17 cellular contexts compared by ENCODE assay signal in the genomic region with DNA sequence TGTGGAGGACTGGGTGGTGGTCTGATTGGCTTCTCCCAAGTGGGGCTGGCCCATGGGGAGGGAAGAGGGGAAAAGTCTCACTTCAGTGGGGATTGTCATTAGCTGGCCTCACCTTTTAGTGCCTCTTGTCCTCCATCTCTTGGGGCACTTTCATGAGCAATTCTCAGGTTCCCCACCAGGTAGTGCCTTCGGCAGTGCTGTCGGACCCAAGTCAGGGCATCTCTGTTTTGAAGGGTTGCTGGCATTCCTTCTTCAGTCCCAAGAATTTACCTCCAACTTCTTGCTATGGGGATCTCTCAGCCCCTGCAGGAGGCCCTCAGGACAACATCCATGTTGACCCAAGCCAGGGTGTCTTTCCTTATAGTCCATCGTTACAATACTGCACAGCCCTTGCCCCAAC. TPM values are rescaled to one million over a fixed set of nuclear protein-coding genes. Genes with fewer than 3 reads are reported as not detected.
DNase-seq lines count a peak whose midpoint lies in the region; ATAC-seq and TF ChIP-seq lines count a peak whose summit lies in the region.
"Had no signal": no experiment of that assay in that cellular context is flagged by ENCODE, and none has a peak within 500 bp of the region (broad histone marks: within the 10 kb centered on the region; RNA-seq: fewer than 3 reads in every experiment).

No MANE protein-coding gene starts in this region.

- TF ChIP-seq CTCF in C4-2B (conservative IDR thresholded peaks at IDR 0.05) (no peak), HCT116 (IDR thresholded peaks at IDR 0.05 in 2 of 3, conservative IDR thresholded peaks at IDR 0.05 in 1 of 3; ENCODE audit: borderline replicate concordance in 1 of 3, insufficient read depth in 1 of 3, low read depth in 2 of 3, low read length in 2 of 3) (peak in 2 of 3 experiments; percentile 16 to 20; a peak in 2 of 6 replicates), choroid plexus epithelial cell (conservative IDR thresholded peaks at IDR 0.05; ENCODE audit: low read depth, low read length) (peak; percentile 12), parathyroid adenoma (IDR thresholded peaks at IDR 0.05) (no peak), uterus (IDR thresholded peaks at IDR 0.05) (no peak)

- H3K9me2 ChIP-seq in HCT116 (ENCODE audit: insufficient read depth), result no peaks in the 10 kb centered on the region

- H3K27ac ChIP-seq in C4-2B, result peak overlapping the region; percentile 11; the same call in 1 of the 2 replicates
- H3K27ac ChIP-seq in HCT116 (ENCODE audit: low read depth, low read length), result no peak overlapping the region
- H3K27ac ChIP-seq in parathyroid adenoma, result no peak overlapping the region
- H3K27ac ChIP-seq in uterus, result no peak overlapping the region
- H3K27ac ChIP-seq: A549; BLaER1 treated with 17β-estradiol and CSF1 and Interleukin-3, amounts not matched to agents 10 nM and 100 nM had no signal

- H3K4me2 ChIP-seq in HCT116 (ENCODE audit: low read length) (no peak overlapping the region), parathyroid adenoma (ENCODE audit: low read length) (no peak overlapping the region)
- H3K4me2 ChIP-seq: A549; BLaER1 treated with 17β-estradiol and CSF1 and Interleukin-3, amounts not matched to agents 10 nM and 100 nM had no signal

- H4K20me1 ChIP-seq in HCT116 (ENCODE audit: insufficient read depth), result no peaks in the 10 kb centered on the region
- H4K20me1 ChIP-seq: BLaER1 treated with 17β-estradiol and CSF1 and Interleukin-3, amounts not matched to agents 10 nM and 100 nM had no signal

- no peaks in the 10 kb centered on the region for H3K79me2 ChIP-seq in HCT116 (ENCODE audit: insufficient read depth, low read length)
- H3K79me2 ChIP-seq in parathyroid adenoma, result no peaks in the 10 kb centered on the region

- POLR2A ChIA-PET in HCT116 (lab: Charles Lee), result no interaction called here

- no peak overlapping the region for H3K4me3 ChIP-seq in HCT116 (replicated peaks in 1 of 2; ENCODE audit: low read depth in 1 of 2, low read length in 2 of 2)
- H3K4me3 ChIP-seq in choroid plexus epithelial cell (ENCODE audit: low read depth, low read length), result no peak overlapping the region
- no peak overlapping the region for H3K4me3 ChIP-seq in parathyroid adenoma (ENCODE audit: low read depth, low read length)
- no peak overlapping the region for H3K4me3 ChIP-seq in uterus
- H3K4me3 ChIP-seq: A549; BLaER1 treated with 17β-estradiol and CSF1 and Interleukin-3, amounts not matched to agents 10 nM and 100 nM had no signal

- H3K9me3 ChIP-seq in HCT116 (ENCODE audit: control insufficient read depth in 1 of 2, insufficient read depth in 1 of 2, low read depth in 1 of 2, low read length in 2 of 2), result no peaks in the 10 kb centered on the region
- no peaks in the 10 kb centered on the region for H3K9me3 ChIP-seq in parathyroid adenoma (ENCODE audit: control insufficient read depth, low read length)
- H3K9me3 ChIP-seq in uterus, result no peaks in the 10 kb centered on the region
- H3K9me3 ChIP-seq: A549; BLaER1 treated with 17β-estradiol and CSF1 and Interleukin-3, amounts not matched to agents 10 nM and 100 nM had no signal

- H3K36me3 ChIP-seq in HCT116 (ENCODE audit: control insufficient read depth in 1 of 2, insufficient read depth in 2 of 2, low read length in 2 of 2), result no peaks in the 10 kb centered on the region
- H3K36me3 ChIP-seq in parathyroid adenoma (ENCODE audit: control insufficient read depth, insufficient read depth, low read length), result no peaks in the 10 kb centered on the region
- H3K36me3 ChIP-seq in uterus, result no peaks in the 10 kb centered on the region
- H3K36me3 ChIP-seq: BLaER1 treated with 17β-estradiol and CSF1 and Interleukin-3, amounts not matched to agents 10 nM and 100 nM had no signal

- DNase-seq in HCT116 (ENCODE audit: low read depth, low spot score) (no peak), choroid plexus epithelial cell (ENCODE audit: low read depth) (no peak), uterus (no peak), head of caudate nucleus (no peak), NCI-H1436 treated with DMSO at 0.1 percent for 48 hours (lab: John Stamatoyannopoulos, UW) (no peak)
- DNase-seq: CD8-positive, alpha-beta memory T cell; NCI-H1105 treated with DMSO at 0.1 percent for 48 hours; NCI-H1694 treated with DMSO at 0.1 percent for 48 hours; NCI-H2107; NCI-H510A treated with DMSO at 0.1 percent for 48 hours; NCI-H82; OCI-M1; Right ventricle myocardium superior had no signal

- H3K27me3 ChIP-seq in HCT116 (ENCODE audit: insufficient read depth, low read length) (no peaks in the 10 kb centered on the region), parathyroid adenoma (ENCODE audit: control insufficient read depth, insufficient read depth, low read length) (no peaks in the 10 kb centered on the region), uterus (no peaks in the 10 kb centered on the region)
- H3K27me3 ChIP-seq: BLaER1 treated with 17β-estradiol and CSF1 and Interleukin-3, amounts not matched to agents 10 nM and 100 nM had no signal

- RAD21 ChIA-PET in HCT116 (lab: Charles Lee; ENCODE audit: low non-redundant PET in 1 of 2, low total read pairs in 2 of 2, uncharacterized antibody in 2 of 2, unreplicated experiment in 2 of 2), result no interaction called here

- no peak for TF ChIP-seq RAD21 in HCT116 (IDR thresholded peaks at IDR 0.05; ENCODE audit: low read depth)

- intact Hi-C loops in HCT116 (cut with micrococcal nuclease) (loop anchor here (5.0 kb wide), 1 partner anchor 54 kb away; the partner anchor contains the start of gene F3), uterus (cut with DNase I; ENCODE audit: low total_unique reads) (no loop called here), head of caudate nucleus (cut with DNase I) (no loop called here)

- H3K9ac ChIP-seq in HCT116 (ENCODE audit: low read length) (no peak overlapping the region), parathyroid adenoma (no peak overlapping the region)
- H3K9ac ChIP-seq: BLaER1 treated with 17β-estradiol and CSF1 and Interleukin-3, amounts not matched to agents 10 nM and 100 nM had no signal

- CTCF ChIA-PET in HCT116 (lab: Charles Lee), result interaction anchor here (1.4 kb wide), 1 partner anchor 10 kb away, joined by 4 read pairs; no protein-coding TSS in a partner anchor

- peaks cover 0 to 37% of the 10 kb centered on the region in 2 experiments; a peak in 2 of 4 replicates for H3K4me1 ChIP-seq in HCT116 (ENCODE audit: control insufficient read depth in 1 of 2, insufficient read depth in 2 of 2, low read length in 2 of 2)
- H3K4me1 ChIP-seq in parathyroid adenoma, result peaks cover 2% of the 10 kb centered on the region
- H3K4me1 ChIP-seq in uterus, result no peaks in the 10 kb centered on the region
- H3K4me1 ChIP-seq: A549 had no signal

- 0 out of 2 replicates have a peak, but pooled peaks have one; percentile 27 for ATAC-seq in HCT116
- ATAC-seq: A549 had no signal

- no TSS peak for BruUV-seq in HCT116 (replicated peaks; lab: Mats Ljungman, UMichigan)

- no peak for TF ChIP-seq POLR2A in HCT116 (IDR thresholded peaks at IDR 0.05; ENCODE audit: borderline replicate concordance, extremely low read depth, insufficient read depth, insufficient read length)
- TF ChIP-seq POLR2A in uterus (IDR thresholded peaks at IDR 0.05), result no peak

- H2AFZ ChIP-seq in HCT116 (ENCODE audit: low read depth, low read length, poor library complexity, severe bottlenecking) (no peak overlapping the region), parathyroid adenoma (peak overlapping the region; percentile 53)

TF ChIP-seq in HCT116, 20 proteins besides CTCF, POLR2A, EP300 and RAD21:
- TF ChIP-seq FOSL1 (IDR thresholded peaks at IDR 0.05; ENCODE audit: low read depth) (no peak), POLR2AphosphoS5 (IDR thresholded peaks at IDR 0.05; ENCODE audit: low read depth, low read length) (no peak), EZH2 (IDR thresholded peaks at IDR 0.05) (no peak), JUND (IDR thresholded peaks at IDR 0.05) (no peak), ZNF274 (IDR thresholded peaks at IDR 0.05; ENCODE audit: low read depth, low read length) (no peak), ELF1 (IDR thresholded peaks at IDR 0.05; ENCODE audit: borderline replicate concordance, low read depth) (no peak), SRF (IDR thresholded peaks at IDR 0.05; ENCODE audit: low read depth) (no peak), TCF7L2 (IDR thresholded peaks at IDR 0.05; ENCODE audit: borderline replicate concordance, extremely low read depth, insufficient read depth, insufficient read length) (no peak), REST (IDR thresholded peaks at IDR 0.05; ENCODE audit: low read depth) (no peak), YY1 (IDR thresholded peaks at IDR 0.05; ENCODE audit: extremely low read depth, insufficient replicate concordance, low read depth, low read length) (no peak), ZFX (IDR thresholded peaks at IDR 0.05) (no peak)
- TF ChIP-seq, protein P1, sequence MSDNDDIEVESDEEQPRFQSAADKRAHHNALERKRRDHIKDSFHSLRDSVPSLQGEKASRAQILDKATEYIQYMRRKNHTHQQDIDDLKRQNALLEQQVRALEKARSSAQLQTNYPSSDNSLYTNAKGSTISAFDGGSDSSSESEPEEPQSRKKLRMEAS (IDR thresholded peaks at IDR 0.05), result no peak

RNA-seq across cellular contexts. Expression of gene F3, which starts 54.7 kb away (rescaled TPM):
- total RNA-seq in HCT116 (2021; ENCODE audit: unreplicated experiment) (58.5 TPM), uterus (10 to 100 TPM in 3 of 4 donors, 1 to 10 TPM in 1; 5.9 to 85.6 (median 40.9) TPM)
- 52.6 and 53.3 TPM in 2 replicates for polyA plus RNA-seq in HCT116 (2012)
- polyA plus RNA-seq: CD8-positive, alpha-beta memory T cell had no signal

Comparison
In these comparisons a context has a peak if more than half of its experiments do, and no peak if none do; other contexts are left out.
1. CTCF ChIP-seq: peak in HCT116 (2 of 3) and choroid plexus epithelial cell (single experiment); none in C4-2B (single experiment), parathyroid adenoma (single experiment) and uterus (0 of 4).